ENCODE assay signal across 1 cellular context in genomic region chr2:231411871-231412615, GRCh38.
TF ChIP-seq lines count a peak whose summit lies in the region.

No MANE protein-coding gene starts in this region.

TF ChIP-seq in HepG2, 621 proteins besides CTCF, POLR2A, EP300 and RAD21 (continued from another document and continues in another):
- TF ChIP-seq ZNF124 (CRISPR knock-in tag; IDR thresholded peaks at IDR 0.05): no peak
- no peak for TF ChIP-seq SP1 (IDR thresholded peaks at IDR 0.05)
- TF ChIP-seq SP1 (CRISPR knock-in tag; IDR thresholded peaks at IDR 0.05): peak; percentile 77
- peak; percentile 51; the same call in 1 of the 2 replicates for TF ChIP-seq ARNT2 (CRISPR knock-in tag; IDR thresholded peaks at IDR 0.05; ENCODE audit: low read depth)
- no peak for TF ChIP-seq NFATC3 (CRISPR knock-in tag; IDR thresholded peaks at IDR 0.05)
- TF ChIP-seq SIN3B (IDR thresholded peaks at IDR 0.05; ENCODE audit: low read length): peak; percentile 18; the same call in 1 of the 2 replicates
- 0 out of 2 replicates have a peak, but pooled peaks have one; percentile 36 for TF ChIP-seq ZSCAN21 (CRISPR knock-in tag; IDR thresholded peaks at IDR 0.05; ENCODE audit: borderline replicate concordance)
- peak; percentile 67 for TF ChIP-seq ZMYM4 (CRISPR knock-in tag; IDR thresholded peaks at IDR 0.05)
- no peak for TF ChIP-seq E2F2 (CRISPR knock-in tag; IDR thresholded peaks at IDR 0.05; ENCODE audit: borderline replicate concordance)
- TF ChIP-seq PHF8 (CRISPR knock-in tag; IDR thresholded peaks at IDR 0.05): peak; percentile 42
- TF ChIP-seq NPAS2 (CRISPR knock-in tag; IDR thresholded peaks at IDR 0.05; ENCODE audit: borderline replicate concordance): no peak
- no peak for TF ChIP-seq NR2F6 (IDR thresholded peaks at IDR 0.05)
- peak; percentile 55; the same call in 1 of the 2 replicates for TF ChIP-seq NR2F6 (CRISPR knock-in tag; IDR thresholded peaks at IDR 0.05)
- TF ChIP-seq KAT7 (CRISPR knock-in tag; IDR thresholded peaks at IDR 0.05; ENCODE audit: borderline replicate concordance): no peak
- no peak for TF ChIP-seq AKAP8 (CRISPR knock-in tag; IDR thresholded peaks at IDR 0.05)
- TF ChIP-seq CCDC6 (CRISPR knock-in tag; IDR thresholded peaks at IDR 0.05): peak; percentile 72
- no peak for TF ChIP-seq ZNF879 (CRISPR knock-in tag; IDR thresholded peaks at IDR 0.05)
- no peak for TF ChIP-seq ZNF292 (CRISPR knock-in tag; IDR thresholded peaks at IDR 0.05; ENCODE audit: borderline replicate concordance, low read depth)
- no peak for TF ChIP-seq CAMTA2 (CRISPR knock-in tag; IDR thresholded peaks at IDR 0.05; ENCODE audit: borderline replicate concordance)
- no peak for TF ChIP-seq ZNF7 (CRISPR knock-in tag; IDR thresholded peaks at IDR 0.05)
- no peak for TF ChIP-seq HNRNPL (IDR thresholded peaks at IDR 0.05; ENCODE audit: low read depth, low read length)
- no peak; the same call in 1 of the 2 replicates for TF ChIP-seq CHCHD3 (CRISPR knock-in tag; IDR thresholded peaks at IDR 0.05)
- TF ChIP-seq, protein P1, sequence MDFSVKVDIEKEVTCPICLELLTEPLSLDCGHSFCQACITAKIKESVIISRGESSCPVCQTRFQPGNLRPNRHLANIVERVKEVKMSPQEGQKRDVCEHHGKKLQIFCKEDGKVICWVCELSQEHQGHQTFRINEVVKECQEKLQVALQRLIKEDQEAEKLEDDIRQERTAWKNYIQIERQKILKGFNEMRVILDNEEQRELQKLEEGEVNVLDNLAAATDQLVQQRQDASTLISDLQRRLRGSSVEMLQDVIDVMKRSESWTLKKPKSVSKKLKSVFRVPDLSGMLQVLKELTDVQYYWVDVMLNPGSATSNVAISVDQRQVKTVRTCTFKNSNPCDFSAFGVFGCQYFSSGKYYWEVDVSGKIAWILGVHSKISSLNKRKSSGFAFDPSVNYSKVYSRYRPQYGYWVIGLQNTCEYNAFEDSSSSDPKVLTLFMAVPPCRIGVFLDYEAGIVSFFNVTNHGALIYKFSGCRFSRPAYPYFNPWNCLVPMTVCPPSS (IDR thresholded peaks at IDR 0.05): no peak
- no peak; the same call in 1 of the 2 replicates for TF ChIP-seq FOXC1 (CRISPR knock-in tag; IDR thresholded peaks at IDR 0.05; ENCODE audit: borderline replicate concordance)
- peak; percentile 43; the same call in 1 of the 2 replicates for TF ChIP-seq TFDP1 (CRISPR knock-in tag; IDR thresholded peaks at IDR 0.05; ENCODE audit: borderline replicate concordance)
- TF ChIP-seq YY1 (IDR thresholded peaks at IDR 0.05; ENCODE audit: insufficient read depth, insufficient replicate concordance, low read depth, low read length): peak; percentile 54
- 0 out of 2 replicates have a peak, but pooled peaks have one; percentile 27 for TF ChIP-seq ZNF263 (CRISPR knock-in tag; IDR thresholded peaks at IDR 0.05)
- no peak for TF ChIP-seq ZNF557 (CRISPR knock-in tag; IDR thresholded peaks at IDR 0.05)
- TF ChIP-seq ZNF883 (CRISPR knock-in tag; IDR thresholded peaks at IDR 0.05; ENCODE audit: not compliant biosample characterization): peak; percentile 81
- TF ChIP-seq ZNF550 (CRISPR knock-in tag; IDR thresholded peaks at IDR 0.05; ENCODE audit: borderline replicate concordance): no peak
- no peak for TF ChIP-seq EZH2 (conservative IDR thresholded peaks at IDR 0.05; ENCODE audit: low read depth, low read length)
- no peak for TF ChIP-seq FOXP4 (CRISPR knock-in tag; IDR thresholded peaks at IDR 0.05)
- TF ChIP-seq, protein P2, sequence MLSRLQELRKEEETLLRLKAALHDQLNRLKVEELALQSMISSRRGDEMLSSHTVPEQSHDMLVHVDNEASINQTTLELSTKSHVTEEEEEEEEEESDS (CRISPR knock-in tag; IDR thresholded peaks at IDR 0.05; ENCODE audit: borderline replicate concordance): no peak
- TF ChIP-seq ZNF430 (CRISPR knock-in tag; IDR thresholded peaks at IDR 0.05): no peak
- TF ChIP-seq CBFB (CRISPR knock-in tag; IDR thresholded peaks at IDR 0.05): peak; percentile 67; the same call in 1 of the 2 replicates
- 0 out of 2 replicates have a peak, but pooled peaks have one; percentile 60 for TF ChIP-seq NCOA1 (CRISPR knock-in tag; IDR thresholded peaks at IDR 0.05)
- TF ChIP-seq, protein P3, sequence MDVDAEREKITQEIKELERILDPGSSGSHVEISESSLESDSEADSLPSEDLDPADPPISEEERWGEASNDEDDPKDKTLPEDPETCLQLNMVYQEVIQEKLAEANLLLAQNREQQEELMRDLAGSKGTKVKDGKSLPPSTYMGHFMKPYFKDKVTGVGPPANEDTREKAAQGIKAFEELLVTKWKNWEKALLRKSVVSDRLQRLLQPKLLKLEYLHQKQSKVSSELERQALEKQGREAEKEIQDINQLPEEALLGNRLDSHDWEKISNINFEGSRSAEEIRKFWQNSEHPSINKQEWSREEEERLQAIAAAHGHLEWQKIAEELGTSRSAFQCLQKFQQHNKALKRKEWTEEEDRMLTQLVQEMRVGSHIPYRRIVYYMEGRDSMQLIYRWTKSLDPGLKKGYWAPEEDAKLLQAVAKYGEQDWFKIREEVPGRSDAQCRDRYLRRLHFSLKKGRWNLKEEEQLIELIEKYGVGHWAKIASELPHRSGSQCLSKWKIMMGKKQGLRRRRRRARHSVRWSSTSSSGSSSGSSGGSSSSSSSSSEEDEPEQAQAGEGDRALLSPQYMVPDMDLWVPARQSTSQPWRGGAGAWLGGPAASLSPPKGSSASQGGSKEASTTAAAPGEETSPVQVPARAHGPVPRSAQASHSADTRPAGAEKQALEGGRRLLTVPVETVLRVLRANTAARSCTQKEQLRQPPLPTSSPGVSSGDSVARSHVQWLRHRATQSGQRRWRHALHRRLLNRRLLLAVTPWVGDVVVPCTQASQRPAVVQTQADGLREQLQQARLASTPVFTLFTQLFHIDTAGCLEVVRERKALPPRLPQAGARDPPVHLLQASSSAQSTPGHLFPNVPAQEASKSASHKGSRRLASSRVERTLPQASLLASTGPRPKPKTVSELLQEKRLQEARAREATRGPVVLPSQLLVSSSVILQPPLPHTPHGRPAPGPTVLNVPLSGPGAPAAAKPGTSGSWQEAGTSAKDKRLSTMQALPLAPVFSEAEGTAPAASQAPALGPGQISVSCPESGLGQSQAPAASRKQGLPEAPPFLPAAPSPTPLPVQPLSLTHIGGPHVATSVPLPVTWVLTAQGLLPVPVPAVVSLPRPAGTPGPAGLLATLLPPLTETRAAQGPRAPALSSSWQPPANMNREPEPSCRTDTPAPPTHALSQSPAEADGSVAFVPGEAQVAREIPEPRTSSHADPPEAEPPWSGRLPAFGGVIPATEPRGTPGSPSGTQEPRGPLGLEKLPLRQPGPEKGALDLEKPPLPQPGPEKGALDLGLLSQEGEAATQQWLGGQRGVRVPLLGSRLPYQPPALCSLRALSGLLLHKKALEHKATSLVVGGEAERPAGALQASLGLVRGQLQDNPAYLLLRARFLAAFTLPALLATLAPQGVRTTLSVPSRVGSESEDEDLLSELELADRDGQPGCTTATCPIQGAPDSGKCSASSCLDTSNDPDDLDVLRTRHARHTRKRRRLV (CRISPR knock-in tag; IDR thresholded peaks at IDR 0.05): no peak
- TF ChIP-seq KAT2B (IDR thresholded peaks at IDR 0.05; ENCODE audit: borderline replicate concordance, low read depth, low read length): no peak
- TF ChIP-seq ZNF343 (CRISPR knock-in tag; IDR thresholded peaks at IDR 0.05): 0 out of 2 replicates have a peak, but pooled peaks have one; percentile 43
- TF ChIP-seq XRCC5 (optimal IDR thresholded peaks at IDR 0.05; ENCODE audit: low read length): peak; percentile 68
- no peak for TF ChIP-seq RORA (CRISPR knock-in tag; IDR thresholded peaks at IDR 0.05)
- no peak for TF ChIP-seq TSC22D2 (CRISPR knock-in tag; IDR thresholded peaks at IDR 0.05; ENCODE audit: borderline replicate concordance)
- no peak for TF ChIP-seq RBAK (CRISPR knock-in tag; IDR thresholded peaks at IDR 0.05)
- TF ChIP-seq RFXAP (CRISPR knock-in tag; IDR thresholded peaks at IDR 0.05; ENCODE audit: borderline replicate concordance): no peak
- TF ChIP-seq ZNF512 (CRISPR knock-in tag; IDR thresholded peaks at IDR 0.05): peak; percentile 77; the same call in 1 of the 2 replicates
- TF ChIP-seq HNRNPLL (IDR thresholded peaks at IDR 0.05; ENCODE audit: low read depth, low read length, poor library complexity, severe bottlenecking): peak; percentile 28
- no peak for TF ChIP-seq FLYWCH1 (CRISPR knock-in tag; IDR thresholded peaks at IDR 0.05)
- TF ChIP-seq FOXK1 (CRISPR knock-in tag; IDR thresholded peaks at IDR 0.05; ENCODE audit: borderline replicate concordance, low read depth): peak; percentile 32; the same call in 1 of the 2 replicates
- TF ChIP-seq SKIL (CRISPR knock-in tag; IDR thresholded peaks at IDR 0.05; ENCODE audit: borderline replicate concordance): no peak
- TF ChIP-seq, protein P4, sequence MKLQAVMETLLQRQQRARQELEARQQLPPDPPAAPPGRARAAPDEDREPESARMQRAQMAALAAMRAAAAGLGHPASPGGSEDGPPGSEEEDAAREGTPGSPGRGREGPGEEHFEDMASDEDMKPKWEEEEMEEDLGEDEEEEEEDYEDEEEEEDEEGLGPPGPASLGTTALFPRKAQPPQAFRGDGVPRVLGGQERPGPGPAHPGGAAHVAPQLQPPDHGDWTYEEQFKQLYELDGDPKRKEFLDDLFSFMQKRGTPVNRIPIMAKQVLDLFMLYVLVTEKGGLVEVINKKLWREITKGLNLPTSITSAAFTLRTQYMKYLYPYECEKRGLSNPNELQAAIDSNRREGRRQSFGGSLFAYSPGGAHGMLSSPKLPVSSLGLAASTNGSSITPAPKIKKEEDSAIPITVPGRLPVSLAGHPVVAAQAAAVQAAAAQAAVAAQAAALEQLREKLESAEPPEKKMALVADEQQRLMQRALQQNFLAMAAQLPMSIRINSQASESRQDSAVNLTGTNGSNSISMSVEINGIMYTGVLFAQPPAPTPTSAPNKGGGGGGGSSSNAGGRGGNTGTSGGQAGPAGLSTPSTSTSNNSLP (IDR thresholded peaks at IDR 0.05; ENCODE audit: low read depth, low read length): no peak; the same call in 1 of the 2 replicates
- TF ChIP-seq, protein P5, sequence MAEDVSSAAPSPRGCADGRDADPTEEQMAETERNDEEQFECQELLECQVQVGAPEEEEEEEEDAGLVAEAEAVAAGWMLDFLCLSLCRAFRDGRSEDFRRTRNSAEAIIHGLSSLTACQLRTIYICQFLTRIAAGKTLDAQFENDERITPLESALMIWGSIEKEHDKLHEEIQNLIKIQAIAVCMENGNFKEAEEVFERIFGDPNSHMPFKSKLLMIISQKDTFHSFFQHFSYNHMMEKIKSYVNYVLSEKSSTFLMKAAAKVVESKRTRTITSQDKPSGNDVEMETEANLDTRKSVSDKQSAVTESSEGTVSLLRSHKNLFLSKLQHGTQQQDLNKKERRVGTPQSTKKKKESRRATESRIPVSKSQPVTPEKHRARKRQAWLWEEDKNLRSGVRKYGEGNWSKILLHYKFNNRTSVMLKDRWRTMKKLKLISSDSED (CRISPR knock-in tag; IDR thresholded peaks at IDR 0.05): 0 out of 2 replicates have a peak, but pooled peaks have one; percentile 44
